ENCODE assay signal across 9 cellular contexts in genomic region chr10:128463991-128464755, GRCh38.
DNase-seq lines count a peak whose midpoint lies in the region; ATAC-seq and TF ChIP-seq lines count a peak whose summit lies in the region.
"Had no signal": no experiment of that assay in that cellular context is flagged by ENCODE, and none has a peak within 500 bp of the region (broad histone marks: within the 10 kb centered on the region; RNA-seq: fewer than 3 reads in every experiment).

No MANE protein-coding gene starts in this region.

- H3K27ac ChIP-seq in Panc1 (ENCODE audit: low read length), result no peak overlapping the region
- H3K27ac ChIP-seq in sigmoid colon, result no peak overlapping the region
- H3K27ac ChIP-seq: C4-2B had no signal

- in situ Hi-C loops in Panc1 (cut with HindIII; ENCODE audit: low pct_unique_long_range_greater_than_20kb, low sequenced_read_pairs), result no loop called here

- TF ChIP-seq CTCF in Panc1 (IDR thresholded peaks at IDR 0.05) (no peak), fibroblast of pulmonary artery (IDR thresholded peaks at IDR 0.05; ENCODE audit: low read length, missing control alignments) (no peak), sigmoid colon (IDR thresholded peaks at IDR 0.05) (no peak)

- intact Hi-C loops in Panc1 (cut with micrococcal nuclease; ENCODE audit: unreplicated experiment) (no loop called here), sigmoid colon (cut with DNase I) (no loop called here)

- POLR2A ChIA-PET in Panc1 (lab: Charles Lee), result no interaction called here

- TF ChIP-seq EP300 in sigmoid colon (IDR thresholded peaks at IDR 0.05), result no peak

- TF ChIP-seq POLR2A in sigmoid colon (IDR thresholded peaks at IDR 0.05), result no peak

- no peaks in the 10 kb centered on the region for H3K9me3 ChIP-seq in Panc1 (ENCODE audit: control insufficient read depth, insufficient read depth, low read depth, low read length)
- H3K9me3 ChIP-seq in sigmoid colon, result no peaks in the 10 kb centered on the region

- H3K27me3 ChIP-seq in Panc1 (ENCODE audit: control insufficient read depth, insufficient read depth, low read length), result no peaks in the 10 kb centered on the region; the same call in 1 of the 2 replicates
- H3K27me3 ChIP-seq in sigmoid colon, result peaks cover 0 to 21% (median 0%) of the 10 kb centered on the region in 3 donors

- 62 to 86% methylated on average over 4 of the region's 4 CpGs for WGBS in sigmoid colon, 2 donors

- DNase-seq in SIG-M5 treated with dmso at 0.1 percent for 504 hours (lab: John Stamatoyannopoulos, UW; ENCODE audit: unreplicated experiment) (peak; percentile 1), SIG-M5 (lab: John Stamatoyannopoulos, UW) (no peak), Panc1 (ENCODE audit: low read depth, low spot score) (peak; percentile 7), fibroblast of pulmonary artery (ENCODE audit: low read depth) (peak; percentile 55), sigmoid colon (peak; percentile 77), activated gamma-delta T cell (lab: John Stamatoyannopoulos, UW) (no peak), NCI-H2171 treated with DMSO at 0.1 percent for 48 hours (lab: John Stamatoyannopoulos, UW) (no peak)

- H3K4me3 ChIP-seq in Panc1 (ENCODE audit: low read depth in 2 of 2, low read length in 2 of 2), result no peak overlapping the region
- H3K4me3 ChIP-seq in fibroblast of pulmonary artery (replicated peaks; ENCODE audit: low read depth, low read length), result no peak overlapping the region
- H3K4me3 ChIP-seq in sigmoid colon, result no peak overlapping the region

- no TSS peak for BruUV-seq in Panc1 (replicated peaks; lab: Mats Ljungman, UMichigan)

- H3K4me1 ChIP-seq in Panc1 (ENCODE audit: control insufficient read depth, insufficient read depth, low read length) (no peaks in the 10 kb centered on the region), sigmoid colon (no peaks in the 10 kb centered on the region)

- H3K36me3 ChIP-seq in Panc1 (ENCODE audit: control insufficient read depth, insufficient read depth, low read length) (no peaks in the 10 kb centered on the region), sigmoid colon (no peaks in the 10 kb centered on the region)

- ATAC-seq in Panc1 (0 out of 2 replicates have a peak, but pooled peaks have one; percentile 14), HG03139 (IDR thresholded peaks at IDR 0.05; ENCODE audit: unreplicated experiment) (no peak)

- CTCF ChIA-PET in Panc1 (lab: Charles Lee), result interaction anchor here (0.6 kb wide), 1 partner anchor 251 kb away, joined by 5 read pairs; no protein-coding TSS in a partner anchor

Comparison
In these comparisons a context has a peak if more than half of its experiments do, and no peak if none do; other contexts are left out.
1. DNase-seq: peak in SIG-M5 treated with dmso at 0.1 percent for 504 hours (single experiment), Panc1 (single experiment), fibroblast of pulmonary artery (single experiment) and sigmoid colon (single experiment); none in SIG-M5 (single experiment), activated gamma-delta T cell (single experiment) and NCI-H2171 treated with DMSO at 0.1 percent for 48 hours (single experiment).